Comparison of ENCODE assay signal across 9 cellular contexts in genomic region chr5:85293139-85293785, GRCh38.
DNase-seq lines count a peak whose midpoint lies in the region; ATAC-seq, FAIRE-seq and TF ChIP-seq lines count a peak whose summit lies in the region.
"Had no signal": no experiment of that assay in that cellular context is flagged by ENCODE, and none has a peak within 500 bp of the region (broad histone marks: within the 10 kb centered on the region; RNA-seq: fewer than 3 reads in every experiment).

No MANE protein-coding gene starts in this region.

- H3K9me1 ChIP-seq in endothelial cell of umbilical vein (replicated peaks; ENCODE audit: control insufficient read depth, extremely low read depth, insufficient read depth, low read length) = no peaks in the 10 kb centered on the region

- H2AFZ ChIP-seq in endothelial cell of umbilical vein (ENCODE audit: low read depth, low read length) = no peak overlapping the region

- H3K27me3 ChIP-seq in MG63 = no peaks in the 10 kb centered on the region
- no peaks in the 10 kb centered on the region for H3K27me3 ChIP-seq in endothelial cell of umbilical vein (ENCODE audit: control insufficient read depth in 2 of 2, insufficient read depth in 2 of 2, low read length in 2 of 2)
- no peaks in the 10 kb centered on the region for H3K27me3 ChIP-seq in right lobe of liver
- H3K27me3 ChIP-seq in transverse colon = no peaks in the 10 kb centered on the region
- no peaks in the 10 kb centered on the region for H3K27me3 ChIP-seq in prostate gland (replicated peaks; ENCODE audit: insufficient read depth)

- no peak for TF ChIP-seq POLR2A in endothelial cell of umbilical vein (IDR thresholded peaks at IDR 0.05; ENCODE audit: low read depth, low read length)
- peak; percentile 70 for TF ChIP-seq POLR2A in right lobe of liver (IDR thresholded peaks at IDR 0.05)
- TF ChIP-seq POLR2A in transverse colon (IDR thresholded peaks at IDR 0.05) = no peak
- TF ChIP-seq POLR2A in prostate gland (IDR thresholded peaks at IDR 0.05) = no peak

- dilution Hi-C loops in endothelial cell of umbilical vein (cut with MboI; ENCODE audit: extremely low pct_ligation_motif_present, low sequenced_read_pairs) = no loop called here

- peak overlapping the region; percentile 17 for H3K4me2 ChIP-seq in endothelial cell of umbilical vein (ENCODE audit: insufficient read depth, low read length)

- CTCF ChIA-PET in endothelial cell of umbilical vein (lab: Charles Lee) = no interaction called here

- H3K4me1 ChIP-seq in endothelial cell of umbilical vein (ENCODE audit: control insufficient read depth, extremely low read depth, insufficient read depth, low read length) (no peaks in the 10 kb centered on the region), right lobe of liver (no peaks in the 10 kb centered on the region), transverse colon (no peaks in the 10 kb centered on the region), prostate gland (replicated peaks) (no peaks in the 10 kb centered on the region)

- H3K9me3 ChIP-seq in MG63 (no peaks in the 10 kb centered on the region), endothelial cell of umbilical vein (replicated peaks; ENCODE audit: control insufficient read depth, insufficient read depth, low read length) (no peaks in the 10 kb centered on the region), right lobe of liver (no peaks in the 10 kb centered on the region), transverse colon (no peaks in the 10 kb centered on the region), prostate gland (no peaks in the 10 kb centered on the region)

- POLR2A ChIA-PET in endothelial cell of umbilical vein (lab: Charles Lee) = no interaction called here

- intact Hi-C loops in endothelial cell of umbilical vein (cut with micrococcal nuclease) = no loop called here
- intact Hi-C loops in right lobe of liver (cut with DNase I) = no loop called here
- intact Hi-C loops in transverse colon (cut with DNase I; ENCODE audit: low total_unique reads) = no loop called here
- intact Hi-C loops in prostate gland (cut with DNase I) = no loop called here

- H3K36me3 ChIP-seq in MG63 = no peaks in the 10 kb centered on the region
- no peaks in the 10 kb centered on the region for H3K36me3 ChIP-seq in endothelial cell of umbilical vein (ENCODE audit: control insufficient read depth in 2 of 2, extremely low read depth in 1 of 2, insufficient read depth in 2 of 2, low read length in 2 of 2)
- no peaks in the 10 kb centered on the region for H3K36me3 ChIP-seq in right lobe of liver
- no peaks in the 10 kb centered on the region for H3K36me3 ChIP-seq in transverse colon
- H3K36me3 ChIP-seq in prostate gland = no peaks in the 10 kb centered on the region

- TF ChIP-seq EP300 in transverse colon (IDR thresholded peaks at IDR 0.05; ENCODE audit: low read depth) = no peak

- BruUV-seq in endothelial cell of umbilical vein (replicated peaks; lab: Mats Ljungman, UMichigan) = no TSS peak

- H3K27ac ChIP-seq in endothelial cell of umbilical vein (ENCODE audit: insufficient read depth, low read depth, low read length) (no peak overlapping the region), right lobe of liver (peak overlapping the region; percentile 61 to 67 (median 63)), transverse colon (peak overlapping the region in 1 of 4 donors; percentile 27), prostate gland (no peak overlapping the region)

- no peak overlapping the region for H3K9ac ChIP-seq in endothelial cell of umbilical vein (replicated peaks; ENCODE audit: extremely low read depth, insufficient read depth, low read length)

- no peak for FAIRE-seq in endothelial cell of umbilical vein (lab: Jason Lieb, UNC)

- H4K20me1 ChIP-seq in endothelial cell of umbilical vein (replicated peaks; ENCODE audit: control insufficient read depth, extremely low read depth, insufficient read depth, low read length) = no peaks in the 10 kb centered on the region

- TF ChIP-seq CTCF in endothelial cell of umbilical vein (IDR thresholded peaks at IDR 0.05; ENCODE audit: extremely low read depth in 1 of 2, insufficient read depth in 1 of 2, low read depth in 1 of 2, low read length in 2 of 2) (no peak), right lobe of liver (IDR thresholded peaks at IDR 0.05) (no peak), transverse colon (IDR thresholded peaks at IDR 0.05) (no peak), prostate gland (IDR thresholded peaks at IDR 0.05) (no peak)

- WGBS in right lobe of liver (ENCODE audit: insufficient coverage, low coverage, low lambda C conversion rate, missing lambda C conversion rate) = 22% methylated on average over 7 of the region's 7 CpGs
- WGBS in transverse colon (ENCODE audit: low coverage in 1 of 2), 2 donors = 33 to 37% methylated on average over 5 to 7 of the region's 7 CpGs
- WGBS in prostate gland = 61% methylated on average over 7 of the region's 7 CpGs

- peak; percentile 95 to 98 (median 97) for ATAC-seq in right lobe of liver

- in situ Hi-C loops in transverse colon (cut with MboI; ENCODE audit: low pct_ligation_motif_present in 1 of 4, low pct_unique_long_range_greater_than_20kb in 1 of 4, low sequenced_read_pairs in 3 of 4) = no loop called here

- H3K4me3 ChIP-seq in MG63 (peak overlapping the region; percentile 37), endothelial cell of umbilical vein (replicated peaks in 1 of 3; ENCODE audit: insufficient read depth in 1 of 3, low read depth in 1 of 3, low read length in 3 of 3) (no peak overlapping the region), right lobe of liver (peak overlapping the region; percentile 23 to 54 (median 41)), transverse colon (peak overlapping the region in 3 of 4 donors; percentile 18 to 36 (median 25)), prostate gland (no peak overlapping the region)

- no peaks in the 10 kb centered on the region for H3K79me2 ChIP-seq in endothelial cell of umbilical vein (ENCODE audit: control insufficient read depth, insufficient read depth, low read length)

- DNase-seq in MG63 (peak; percentile 30), endothelial cell of umbilical vein (ENCODE audit: low read depth, low spot score) (no peak), right lobe of liver (peak in 2 of 3 donors; percentile 19 to 51), transverse colon (no peak), amniotic stem cell (lab: John Stamatoyannopoulos, UW) (no peak), T-helper 2 cell (no peak), prostate gland (ENCODE audit: low spot score) (no peak)
- no peak for DNase-seq in stimulated activated CD4-positive, alpha-beta T cell treated with anti-CD3 and anti-CD28 coated beads, Interleukin-2, amount 100 ng/mL, for 48 hours
- DNase-seq: activated CD8-positive, alpha-beta memory T cell treated with anti-CD3 and anti-CD28 coated beads, Interleukin-2, amount 50 U/mL, for 48 hours had no signal

TF ChIP-seq in endothelial cell of umbilical vein, 7 proteins besides CTCF, POLR2A, EP300 and RAD21:
- no peak for TF ChIP-seq EZH2 (IDR thresholded peaks at IDR 0.05; ENCODE audit: borderline replicate concordance, low read depth, low read length, severe bottlenecking)
- TF ChIP-seq MAX (IDR thresholded peaks at IDR 0.05; ENCODE audit: insufficient read depth, insufficient read length) = no peak
- TF ChIP-seq MYC (IDR thresholded peaks at IDR 0.05; ENCODE audit: low read depth, low read length) = no peak
- no peak for TF ChIP-seq POLR2AphosphoS5 (IDR thresholded peaks at IDR 0.05; ENCODE audit: insufficient read depth, low read depth, low read length)

Comparison
In these comparisons a context has a peak if more than half of its experiments do, and no peak if none do; other contexts are left out.
1. DNase-seq: peak in MG63 (single experiment) and right lobe of liver (2 of 3); none in endothelial cell of umbilical vein (single experiment), transverse colon (single experiment), amniotic stem cell (single experiment), T-helper 2 cell (0 of 5), prostate gland (single experiment) and stimulated activated CD4-positive, alpha-beta T cell treated with anti-CD3 and anti-CD28 coated beads, Interleukin-2, amount 100 ng/mL, for 48 hours (0 of 2).
2. H3K4me3 ChIP-seq: peak in MG63 (single experiment), right lobe of liver (3 of 3) and transverse colon (3 of 4); none in endothelial cell of umbilical vein (0 of 3) and prostate gland (0 of 2).
3. H3K27ac ChIP-seq: peak in right lobe of liver (3 of 3); none in endothelial cell of umbilical vein (single experiment) and prostate gland (0 of 2).